ENCODE assay signal across 20 cellular contexts in the genomic region with DNA sequence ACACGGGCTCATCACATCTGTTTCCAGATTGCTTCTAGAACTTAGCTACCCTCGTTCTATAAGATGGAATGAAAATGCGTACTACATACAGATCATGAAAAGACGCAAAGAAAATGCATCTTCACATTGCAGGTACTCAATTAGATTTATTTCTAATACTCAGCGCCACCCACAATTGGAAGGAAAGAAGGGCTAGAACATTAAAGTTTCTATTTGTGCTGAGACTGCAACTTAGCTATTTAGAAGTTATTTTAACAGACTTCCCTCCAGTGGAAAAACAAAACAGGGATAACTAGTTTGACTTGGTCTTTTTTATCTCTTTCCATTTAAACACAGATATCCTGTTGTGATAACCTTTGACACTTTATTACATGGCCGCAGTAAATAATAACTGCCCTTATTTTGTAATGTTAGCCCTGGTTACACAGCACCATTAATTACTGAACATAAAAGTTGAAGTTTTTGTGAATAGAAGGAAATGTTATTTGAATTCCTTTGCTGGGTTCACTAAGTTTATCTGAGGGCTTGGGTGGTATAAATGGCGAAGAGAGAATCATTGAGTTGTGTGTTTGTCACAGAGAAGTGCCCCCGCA.
A peak's percentile ranks its signal among the peaks of the same experiment; 100 is the strongest.
DNase-seq lines count a peak whose midpoint lies in the region; ATAC-seq, FAIRE-seq and TF ChIP-seq lines count a peak whose summit lies in the region.
"Had no signal": no experiment of that assay in that cellular context is flagged by ENCODE, and none has a peak within 500 bp of the region (broad histone marks: within the 10 kb centered on the region; RNA-seq: fewer than 3 reads in every experiment).

No MANE protein-coding gene starts in this region.

- no peak for ATAC-seq in HepG2
- ATAC-seq in body of pancreas: peak; percentile 60
- no peak for ATAC-seq in mucosa of descending colon
- ATAC-seq in HG03354 (IDR thresholded peaks at IDR 0.05; ENCODE audit: poor library complexity, severe bottlenecking, unreplicated experiment): no peak
- no peak for ATAC-seq in naive thymus-derived CD8-positive, alpha-beta T cell

- CTCF ChIA-PET in HepG2 (lab: Yijun Ruan, JAX; ENCODE audit: low intra/inter-chr PET ratio, low total read pairs): no interaction called here

- H3K27me3 ChIP-seq in liver (ENCODE audit: control insufficient read depth in 4 of 4, insufficient read depth in 4 of 4, low read length in 3 of 4) (no peaks in the 10 kb centered on the region), HepG2 (ENCODE audit: control insufficient read depth in 1 of 2, insufficient read depth in 2 of 2, low read length in 2 of 2) (peaks cover 0 to 5% of the 10 kb centered on the region in 2 experiments; a peak in 1 of 5 replicates), body of pancreas (no peaks in the 10 kb centered on the region)
- H3K27me3 ChIP-seq: SJSA1 had no signal

- H3K4me1 ChIP-seq in liver (ENCODE audit: control insufficient read depth in 4 of 4, insufficient read depth in 4 of 4, low read length in 3 of 4) (no peaks in the 10 kb centered on the region), HepG2 (ENCODE audit: insufficient read depth, low read length) (no peaks in the 10 kb centered on the region), body of pancreas (peaks cover 11% of the 10 kb centered on the region), kidney (ENCODE audit: control insufficient read depth in 1 of 2, insufficient read depth in 1 of 2, low read depth in 1 of 2, low read length in 2 of 2) (peaks cover 5 to 7% of the 10 kb centered on the region in 2 donors), mucosa of descending colon (ENCODE audit: low read depth) (no peaks in the 10 kb centered on the region)

- H3K9ac ChIP-seq in liver (ENCODE audit: low read depth in 1 of 2, low read length in 2 of 2): no peak overlapping the region
- H3K9ac ChIP-seq in HepG2 (ENCODE audit: insufficient read depth, low read depth, low read length): no peak overlapping the region
- no peak overlapping the region for H3K9ac ChIP-seq in kidney (ENCODE audit: low read length in 2 of 2)

- H3K36me3 Mint-ChIP-seq in naive thymus-derived CD8-positive, alpha-beta T cell: no peaks in the 10 kb centered on the region

- H2AFZ ChIP-seq in HepG2 (ENCODE audit: low read length): no peak overlapping the region

- no peaks in the 10 kb centered on the region for H4K20me1 ChIP-seq in HepG2 (ENCODE audit: insufficient read depth, low read length)

- intact Hi-C loops in HepG2 (cut with micrococcal nuclease; ENCODE audit: unreplicated experiment) (no loop called here), body of pancreas (cut with DNase I) (no loop called here), kidney (cut with DNase I) (loop anchor here (10.0 kb wide), 1 partner anchor 349 kb away; no protein-coding TSS in a partner anchor), mucosa of descending colon (cut with DNase I, micrococcal nuclease) (loop anchor here in 1 of 2 donors (10.0 kb wide), 1 partner anchor 349 kb away; no protein-coding TSS in a partner anchor)

- H3K9me3 ChIP-seq in liver (ENCODE audit: control insufficient read depth in 4 of 4, low read length in 3 of 4): no peaks in the 10 kb centered on the region
- no peaks in the 10 kb centered on the region for H3K9me3 ChIP-seq in HepG2 (ENCODE audit: low read length)
- H3K9me3 ChIP-seq in body of pancreas: no peaks in the 10 kb centered on the region
- no peaks in the 10 kb centered on the region for H3K9me3 ChIP-seq in kidney (ENCODE audit: control insufficient read depth in 1 of 2, low read length in 2 of 2)
- no peaks in the 10 kb centered on the region for H3K9me3 ChIP-seq in mucosa of descending colon
- H3K9me3 ChIP-seq: SJSA1 had no signal

- H3K79me2 ChIP-seq in HepG2 (ENCODE audit: insufficient read depth, low read length): no peaks in the 10 kb centered on the region

- TF ChIP-seq RAD21 in liver (IDR thresholded peaks at IDR 0.05): peak in 1 of 2 donors; percentile 26
- TF ChIP-seq RAD21 in HepG2 (CRISPR knock-in tag; IDR thresholded peaks at IDR 0.05): no peak

- POLR2A ChIA-PET in HepG2 (lab: Yijun Ruan, JAX): no interaction called here
- POLR2A ChIA-PET in naive thymus-derived CD8-positive, alpha-beta T cell (lab: Charles Lee): no interaction called here

- in situ Hi-C loops in HepG2 (cut with HindIII; ENCODE audit: extremely low pct_ligation_motif_present, low pct_unique_long_range_greater_than_20kb): no loop called here

- no peak overlapping the region for H3K4me3 Mint-ChIP-seq in naive thymus-derived CD8-positive, alpha-beta T cell
- H3K4me3 Mint-ChIP-seq: HFFc6 had no signal

- no TSS peak for BruUV-seq in HepG2 (replicated peaks; lab: Mats Ljungman, UMichigan)

- 80% methylated on average over 8 of the region's 8 CpGs for WGBS in liver
- 47% methylated on average over 8 of the region's 8 CpGs for WGBS in HepG2 (ENCODE audit: low lambda C conversion rate)
- 73 to 74% methylated on average over 8 of the region's 8 CpGs for WGBS in body of pancreas, 2 donors

- H3K4me3 ChIP-seq in liver (ENCODE audit: low read depth in 1 of 3, low read length in 3 of 3): no peak overlapping the region
- H3K4me3 ChIP-seq in HepG2 (replicated peaks in 1 of 3; ENCODE audit: insufficient read depth in 1 of 3, low read depth in 2 of 3, low read length in 3 of 3): no peak overlapping the region
- no peak overlapping the region for H3K4me3 ChIP-seq in body of pancreas
- H3K4me3 ChIP-seq in kidney (ENCODE audit: low read length in 2 of 2): no peak overlapping the region
- no peak overlapping the region for H3K4me3 ChIP-seq in mucosa of descending colon
- H3K4me3 ChIP-seq: SJSA1 had no signal

- H3K4me1 Mint-ChIP-seq in naive thymus-derived CD8-positive, alpha-beta T cell: no peaks in the 10 kb centered on the region

- H3K27me3 Mint-ChIP-seq in naive thymus-derived CD8-positive, alpha-beta T cell: peaks cover 0 to 2% (median under 1%) of the 10 kb centered on the region in 5 donors

- H3K36me3 ChIP-seq in liver (ENCODE audit: control insufficient read depth in 4 of 4, insufficient read depth in 3 of 4, low read depth in 1 of 4, low read length in 3 of 4): no peaks in the 10 kb centered on the region
- H3K36me3 ChIP-seq in HepG2 (replicated peaks in 1 of 2; ENCODE audit: control insufficient read depth in 1 of 2, insufficient read depth in 2 of 2, low read length in 2 of 2): no peaks in the 10 kb centered on the region
- no peaks in the 10 kb centered on the region for H3K36me3 ChIP-seq in body of pancreas (replicated peaks in 1 of 2; ENCODE audit: insufficient read depth in 1 of 2, low read depth in 2 of 2)
- no peaks in the 10 kb centered on the region for H3K36me3 ChIP-seq in kidney (ENCODE audit: control insufficient read depth in 1 of 2, insufficient read depth in 2 of 2, low read length in 2 of 2)
- H3K36me3 ChIP-seq in mucosa of descending colon (ENCODE audit: low read depth): no peaks in the 10 kb centered on the region
- H3K36me3 ChIP-seq: SJSA1 had no signal

- no peak overlapping the region for H3K27ac Mint-ChIP-seq in naive thymus-derived CD8-positive, alpha-beta T cell

- DNase-seq in HepG2 (ENCODE audit: low spot score): no peak
- no peak for DNase-seq in body of pancreas
- DNase-seq in kidney: no peak
- DNase-seq in mucosa of descending colon: no peak
- DNase-seq in naive thymus-derived CD8-positive, alpha-beta T cell: no peak
- no peak for DNase-seq in NCI-H1105 treated with DMSO at 0.1 percent for 48 hours (lab: John Stamatoyannopoulos, UW)
- DNase-seq: C1 segment of cervical spinal cord, DMS153, HFFc6, KBM-7, NCI-H1436 treated with DMSO at 0.1 percent for 48 hours, NCI-H2081, NCI-H748 treated with DMSO at 0.1 percent for 48 hours, OCI-M1 had no signal

- TF ChIP-seq CTCF in liver (IDR thresholded peaks at IDR 0.05; ENCODE audit: low read depth, low read length, missing input control): no peak
- TF ChIP-seq CTCF in HepG2 (CRISPR knock-in tag; IDR thresholded peaks at IDR 0.05): no peak
- TF ChIP-seq CTCF in body of pancreas (IDR thresholded peaks at IDR 0.05): no peak
- TF ChIP-seq CTCF in kidney (IDR thresholded peaks at IDR 0.05; ENCODE audit: borderline replicate concordance, extremely low read depth, insufficient read depth): no peak
- TF ChIP-seq CTCF in mucosa of descending colon (IDR thresholded peaks at IDR 0.05): no peak

- FAIRE-seq in HepG2 (lab: Jason Lieb, UNC) (no peak), kidney (lab: Jason Lieb, UNC) (peak; percentile 84)
- FAIRE-seq: A204.1, GM12892 had no signal

- no peak overlapping the region for H3K27ac ChIP-seq in liver (ENCODE audit: low read depth in 1 of 2, low read length in 2 of 2)
- no peak overlapping the region for H3K27ac ChIP-seq in HepG2 (ENCODE audit: extremely low read length, insufficient read depth, low read length)
- H3K27ac ChIP-seq in body of pancreas: peak overlapping the region in 1 of 4 donors; percentile 30
- H3K27ac ChIP-seq in kidney (ENCODE audit: low read depth in 2 of 2, low read length in 2 of 2): no peak overlapping the region
- H3K27ac ChIP-seq: HL-60, SJSA1 had no signal

- TF ChIP-seq EP300 in HepG2 (IDR thresholded peaks at IDR 0.05; ENCODE audit: low read depth in 2 of 2, low read length in 2 of 2) (no peak), HepG2 (CRISPR knock-in tag; IDR thresholded peaks at IDR 0.05; ENCODE audit: borderline replicate concordance) (no peak)

- no peak overlapping the region for H3K4me2 ChIP-seq in HepG2 (ENCODE audit: low read depth, low read length)

- no peaks in the 10 kb centered on the region for H3K9me3 Mint-ChIP-seq in naive thymus-derived CD8-positive, alpha-beta T cell
- H3K9me3 Mint-ChIP-seq: HFFc6 had no signal

- no peak for TF ChIP-seq POLR2A in HepG2 (IDR thresholded peaks at IDR 0.05; ENCODE audit: insufficient read depth in 1 of 2, low read depth in 2 of 2, low read length in 2 of 2)
- TF ChIP-seq POLR2A in body of pancreas (IDR thresholded peaks at IDR 0.05): no peak

TF ChIP-seq in liver, 16 proteins besides CTCF, POLR2A, EP300 and RAD21:
- TF ChIP-seq NR2F2 (IDR thresholded peaks at IDR 0.05) (peak; percentile 92), GABPA (IDR thresholded peaks at IDR 0.05 in 1 of 2, conservative IDR thresholded peaks at IDR 0.05 in 1 of 2) (no peak)

TF ChIP-seq in HepG2, 621 proteins besides CTCF, POLR2A, EP300 and RAD21:
- TF ChIP-seq STAG1 (CRISPR knock-in tag; IDR thresholded peaks at IDR 0.05): no peak
- TF ChIP-seq SRSF1 (optimal IDR thresholded peaks at IDR 0.05; ENCODE audit: low read depth, low read length): no peak
- no peak for TF ChIP-seq ZNF790 (CRISPR knock-in tag; IDR thresholded peaks at IDR 0.05; ENCODE audit: borderline replicate concordance)
- no peak for TF ChIP-seq ZNF256 (CRISPR knock-in tag; conservative IDR thresholded peaks at IDR 0.05)
- no peak for TF ChIP-seq KLF9 (CRISPR knock-in tag; IDR thresholded peaks at IDR 0.05; ENCODE audit: low read depth)
- 0 out of 4 replicates have a peak, but pooled peaks of 1 of the 2 experiments have one; percentile 22 for TF ChIP-seq MAFK (conservative IDR thresholded peaks at IDR 0.05 in 1 of 2, IDR thresholded peaks at IDR 0.05 in 1 of 2; ENCODE audit: low read length in 2 of 2)
